ENCODE assay signal across 1 cellular context in genomic region chr2:197982565-197982964, GRCh38.
TF ChIP-seq lines count a peak whose summit lies in the region.

No MANE protein-coding gene starts in this region.

TF ChIP-seq in GM23338, 12 proteins besides CTCF, POLR2A, EP300 and RAD21 (continued from another document):
- TF ChIP-seq ZNF462 (CRISPR knock-in tag; IDR thresholded peaks at IDR 0.05), result no peak
- TF ChIP-seq ETS1 (IDR thresholded peaks at IDR 0.05), result no peak
- TF ChIP-seq ZNF331 (CRISPR knock-in tag; IDR thresholded peaks at IDR 0.05; ENCODE audit: low read depth), result no peak
- TF ChIP-seq POLR2AphosphoS5 (IDR thresholded peaks at IDR 0.05; ENCODE audit: low read depth), result no peak
- no peak for TF ChIP-seq EZH2phosphoT487 (IDR thresholded peaks at IDR 0.05; ENCODE audit: unreplicated experiment)
- TF ChIP-seq NANOG (IDR thresholded peaks at IDR 0.05; ENCODE audit: borderline replicate concordance), result no peak
- TF ChIP-seq ZNF114 (CRISPR knock-in tag; IDR thresholded peaks at IDR 0.05), result no peak
- no peak for TF ChIP-seq JUNB (IDR thresholded peaks at IDR 0.05; ENCODE audit: unreplicated experiment)
